In the genomic region with DNA sequence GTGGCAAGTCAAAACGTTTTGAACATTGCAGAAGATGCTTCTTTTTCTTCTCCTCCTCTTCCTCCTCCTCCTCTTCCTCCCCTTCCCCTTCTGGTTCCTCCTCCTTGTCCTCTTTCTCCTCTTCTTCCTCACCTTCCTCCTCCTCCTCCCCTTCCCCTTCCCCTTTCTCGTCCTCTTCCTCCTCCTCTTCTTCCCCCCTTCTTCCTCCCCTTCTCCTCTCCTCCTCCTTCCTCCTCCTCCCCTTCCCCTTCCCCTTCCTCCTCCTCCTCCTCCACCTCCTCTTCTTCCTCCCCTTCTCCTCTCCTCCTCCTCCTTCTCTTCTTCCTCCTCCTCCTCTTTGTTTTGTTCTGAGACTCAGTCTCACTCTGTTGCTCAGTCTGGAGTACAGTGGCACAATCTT, we compare ENCODE assay signal across 33 cellular contexts.
DNase-seq lines count a peak whose midpoint lies in the region; ATAC-seq, FAIRE-seq and TF ChIP-seq lines count a peak whose summit lies in the region.
"Had no signal": no experiment of that assay in that cellular context is flagged by ENCODE, and none has a peak within 500 bp of the region (broad histone marks: within the 10 kb centered on the region; RNA-seq: fewer than 3 reads in every experiment).

No MANE protein-coding gene starts in this region.

- TF ChIP-seq RAD21 in HepG2 (CRISPR knock-in tag; IDR thresholded peaks at IDR 0.05), result no peak

- TF ChIP-seq EP300 in HepG2 (IDR thresholded peaks at IDR 0.05; ENCODE audit: low read depth in 2 of 2, low read length in 2 of 2), result no peak
- no peak for TF ChIP-seq EP300 in HepG2 (CRISPR knock-in tag; IDR thresholded peaks at IDR 0.05; ENCODE audit: borderline replicate concordance)

- CTCF ChIA-PET in HepG2 (lab: Yijun Ruan, JAX; ENCODE audit: low intra/inter-chr PET ratio, low total read pairs), result no interaction called here
- CTCF ChIA-PET in HEK293 (lab: Yijun Ruan, JAX), result no interaction called here

- H3K4me3 ChIP-seq in HepG2 (replicated peaks in 1 of 3; ENCODE audit: insufficient read depth in 1 of 3, low read depth in 2 of 3, low read length in 3 of 3) (no peak overlapping the region), right lobe of liver (no peak overlapping the region), HEK293 (ENCODE audit: low read depth, low read length) (no peak overlapping the region)
- H3K4me3 ChIP-seq: A549; BLaER1; BLaER1 treated with 17β-estradiol and CSF1 and Interleukin-3, amounts not matched to agents 10 nM and 100 nM had no signal

- TF ChIP-seq POLR2A in HepG2 (IDR thresholded peaks at IDR 0.05; ENCODE audit: insufficient read depth in 1 of 2, low read depth in 2 of 2, low read length in 2 of 2) (no peak), right lobe of liver (IDR thresholded peaks at IDR 0.05) (no peak)

- no peak for TF ChIP-seq CTCF in HepG2 (CRISPR knock-in tag; IDR thresholded peaks at IDR 0.05)
- TF ChIP-seq CTCF in right lobe of liver (IDR thresholded peaks at IDR 0.05), result no peak
- TF ChIP-seq CTCF in HEK293 (tag by site-specific recombination; IDR thresholded peaks at IDR 0.05), result no peak

- H3K9me3 ChIP-seq in HepG2 (ENCODE audit: low read length) (no peaks in the 10 kb centered on the region), right lobe of liver (no peaks in the 10 kb centered on the region), HEK293 (ENCODE audit: control insufficient read depth, insufficient read depth, low read depth, low read length) (no peaks in the 10 kb centered on the region)
- H3K9me3 ChIP-seq: A549, BE2C, BLaER1, Caco-2 had no signal

- POLR2A ChIA-PET in HepG2 (lab: Yijun Ruan, JAX), result no interaction called here
- POLR2A ChIA-PET in HEK293 (lab: Yijun Ruan, JAX), result no interaction called here

- H3K36me3 ChIP-seq in HepG2 (replicated peaks in 1 of 2; ENCODE audit: control insufficient read depth in 1 of 2, insufficient read depth in 2 of 2, low read length in 2 of 2), result no peaks in the 10 kb centered on the region
- no peaks in the 10 kb centered on the region for H3K36me3 ChIP-seq in right lobe of liver
- H3K36me3 ChIP-seq in HEK293 (ENCODE audit: control insufficient read depth in 2 of 2, insufficient read depth in 1 of 2, low read length in 2 of 2), result no peaks in the 10 kb centered on the region
- H3K36me3 ChIP-seq: BE2C; BLaER1; BLaER1 treated with 17β-estradiol and CSF1 and Interleukin-3, amounts not matched to agents 10 nM and 100 nM had no signal

- in situ Hi-C loops in HepG2 (cut with HindIII; ENCODE audit: extremely low pct_ligation_motif_present, low pct_unique_long_range_greater_than_20kb), result no loop called here

- 7% methylated on average over 2 of the region's 2 CpGs for WGBS in HepG2 (ENCODE audit: low lambda C conversion rate)
- 10% methylated on average over 2 of the region's 2 CpGs for WGBS in right lobe of liver (ENCODE audit: insufficient coverage, low coverage, low lambda C conversion rate, missing lambda C conversion rate)

- H3K27ac ChIP-seq in HepG2 (ENCODE audit: extremely low read length, insufficient read depth, low read length) (no peak overlapping the region), right lobe of liver (no peak overlapping the region), HEK293 (ENCODE audit: extremely low read depth, low read depth, low read length) (no peak overlapping the region)
- H3K27ac ChIP-seq: 22Rv1; A549; BLaER1; BLaER1 treated with 17β-estradiol and CSF1 and Interleukin-3, amounts not matched to agents 10 nM and 100 nM; C4-2B had no signal

- H3K4me1 ChIP-seq in HepG2 (ENCODE audit: insufficient read depth, low read length) (no peaks in the 10 kb centered on the region), right lobe of liver (no peaks in the 10 kb centered on the region), HEK293 (ENCODE audit: control insufficient read depth, insufficient read depth, low read length) (no peaks in the 10 kb centered on the region)
- H3K4me1 ChIP-seq: A549, BE2C, Caco-2 had no signal

- no peaks in the 10 kb centered on the region for H3K27me3 ChIP-seq in HepG2 (ENCODE audit: control insufficient read depth in 1 of 2, insufficient read depth in 2 of 2, low read length in 2 of 2)
- H3K27me3 ChIP-seq in right lobe of liver, result no peaks in the 10 kb centered on the region
- H3K27me3 ChIP-seq: BE2C; BLaER1; BLaER1 treated with 17β-estradiol and CSF1 and Interleukin-3, amounts not matched to agents 10 nM and 100 nM had no signal

- no peaks in the 10 kb centered on the region for H4K20me1 ChIP-seq in HepG2 (ENCODE audit: insufficient read depth, low read length)
- H4K20me1 ChIP-seq: BLaER1; BLaER1 treated with 17β-estradiol and CSF1 and Interleukin-3, amounts not matched to agents 10 nM and 100 nM had no signal

- no peak overlapping the region for H3K9ac ChIP-seq in HepG2 (ENCODE audit: insufficient read depth, low read depth, low read length)
- H3K9ac ChIP-seq: BLaER1; BLaER1 treated with 17β-estradiol and CSF1 and Interleukin-3, amounts not matched to agents 10 nM and 100 nM had no signal

- no peaks in the 10 kb centered on the region for H3K79me2 ChIP-seq in HepG2 (ENCODE audit: insufficient read depth, low read length)

- no peak for FAIRE-seq in HepG2 (lab: Jason Lieb, UNC)
- FAIRE-seq: A204.1, A549, D721Med had no signal

- ATAC-seq in HepG2 (no peak), right lobe of liver (no peak)
- ATAC-seq: A549; CD8-positive, alpha-beta T cell had no signal

- H3K4me2 ChIP-seq in HepG2 (ENCODE audit: low read depth, low read length), result no peak overlapping the region
- H3K4me2 ChIP-seq: A549; BLaER1; BLaER1 treated with 17β-estradiol and CSF1 and Interleukin-3, amounts not matched to agents 10 nM and 100 nM had no signal

- BruUV-seq in HepG2 (replicated peaks; lab: Mats Ljungman, UMichigan), result no TSS peak

- DNase-seq in HepG2 (ENCODE audit: low spot score), result no peak
- DNase-seq in right lobe of liver, result no peak
- DNase-seq in left kidney (ENCODE audit: low read depth, low spot score), result peak; percentile 2
- DNase-seq in NOMO-1 (lab: John Stamatoyannopoulos, UW; ENCODE audit: unreplicated experiment in 2 of 2), result no peak
- no peak for DNase-seq in head of caudate nucleus
- DNase-seq: 8988T; ACHN; AML-193; BE2C; C1 segment of cervical spinal cord; Caco-2; Calu3; CD4-positive, alpha-beta memory T cell; CD4-positive, alpha-beta T cell; CD4-positive, CD25-positive, alpha-beta regulatory T cell; CD8-positive, alpha-beta memory T cell; CD8-positive, alpha-beta T cell; COR-L47; DMS 273 treated with DMSO at 0.1 percent for 48 hours; DMS153; DMS53; DMS79; DMS79 treated with DMSO at 0.1 percent for 48 hours; DND-41; EL had no signal

- no peak overlapping the region for H2AFZ ChIP-seq in HepG2 (ENCODE audit: low read length)

- intact Hi-C loops in HepG2 (cut with micrococcal nuclease; ENCODE audit: unreplicated experiment), result no loop called here
- intact Hi-C loops in right lobe of liver (cut with DNase I), result no loop called here
- intact Hi-C loops in head of caudate nucleus (cut with DNase I), result no loop called here

TF ChIP-seq in HepG2, 621 proteins besides CTCF, POLR2A, EP300 and RAD21:
- TF ChIP-seq HNRNPK (IDR thresholded peaks at IDR 0.05; ENCODE audit: low read depth, low read length, poor library complexity, severe bottlenecking) (peak; percentile 24), PHF20 (CRISPR knock-in tag; IDR thresholded peaks at IDR 0.05) (no peak)

TF ChIP-seq in HEK293, 187 proteins besides CTCF, POLR2A, EP300 and RAD21 (continues in another document):
- no peak for TF ChIP-seq ZNF423 (tag by site-specific recombination; IDR thresholded peaks at IDR 0.05)
- TF ChIP-seq, protein P1, sequence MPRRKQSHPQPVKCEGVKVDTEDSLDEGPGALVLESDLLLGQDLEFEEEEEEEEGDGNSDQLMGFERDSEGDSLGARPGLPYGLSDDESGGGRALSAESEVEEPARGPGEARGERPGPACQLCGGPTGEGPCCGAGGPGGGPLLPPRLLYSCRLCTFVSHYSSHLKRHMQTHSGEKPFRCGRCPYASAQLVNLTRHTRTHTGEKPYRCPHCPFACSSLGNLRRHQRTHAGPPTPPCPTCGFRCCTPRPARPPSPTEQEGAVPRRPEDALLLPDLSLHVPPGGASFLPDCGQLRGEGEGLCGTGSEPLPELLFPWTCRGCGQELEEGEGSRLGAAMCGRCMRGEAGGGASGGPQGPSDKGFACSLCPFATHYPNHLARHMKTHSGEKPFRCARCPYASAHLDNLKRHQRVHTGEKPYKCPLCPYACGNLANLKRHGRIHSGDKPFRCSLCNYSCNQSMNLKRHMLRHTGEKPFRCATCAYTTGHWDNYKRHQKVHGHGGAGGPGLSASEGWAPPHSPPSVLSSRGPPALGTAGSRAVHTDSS (tag by site-specific recombination; IDR thresholded peaks at IDR 0.05), result peak; percentile 76
- no peak for TF ChIP-seq IKZF3 (tag by site-specific recombination; IDR thresholded peaks at IDR 0.05)
- TF ChIP-seq ZSCAN16 (tag by site-specific recombination; IDR thresholded peaks at IDR 0.05), result no peak
- TF ChIP-seq ZNF302 (tag by site-specific recombination; IDR thresholded peaks at IDR 0.05; ENCODE audit: low read depth), result no peak
- TF ChIP-seq ZNF132 (tag by site-specific recombination; IDR thresholded peaks at IDR 0.05; ENCODE audit: borderline replicate concordance), result no peak
- no peak for TF ChIP-seq KLF8 (tag by site-specific recombination; IDR thresholded peaks at IDR 0.05)
- peak; percentile 56; the same call in 1 of the 2 replicates for TF ChIP-seq EGR2 (tag by site-specific recombination; IDR thresholded peaks at IDR 0.05; ENCODE audit: low read depth)
- no peak for TF ChIP-seq ZNF24 (tag by site-specific recombination; IDR thresholded peaks at IDR 0.05)
- no peak for TF ChIP-seq ZNF266 (tag by site-specific recombination; IDR thresholded peaks at IDR 0.05; ENCODE audit: low read depth)
- TF ChIP-seq, protein P2, sequence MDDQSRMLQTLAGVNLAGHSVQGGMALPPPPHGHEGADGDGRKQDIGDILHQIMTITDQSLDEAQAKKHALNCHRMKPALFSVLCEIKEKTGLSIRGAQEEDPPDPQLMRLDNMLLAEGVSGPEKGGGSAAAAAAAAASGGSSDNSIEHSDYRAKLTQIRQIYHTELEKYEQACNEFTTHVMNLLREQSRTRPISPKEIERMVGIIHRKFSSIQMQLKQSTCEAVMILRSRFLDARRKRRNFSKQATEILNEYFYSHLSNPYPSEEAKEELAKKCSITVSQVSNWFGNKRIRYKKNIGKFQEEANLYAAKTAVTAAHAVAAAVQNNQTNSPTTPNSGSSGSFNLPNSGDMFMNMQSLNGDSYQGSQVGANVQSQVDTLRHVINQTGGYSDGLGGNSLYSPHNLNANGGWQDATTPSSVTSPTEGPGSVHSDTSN (CRISPR knock-in tag; IDR thresholded peaks at IDR 0.05), result no peak
- no peak for TF ChIP-seq BCL11A (tag by site-specific recombination; IDR thresholded peaks at IDR 0.05; ENCODE audit: low read depth)
